ENCODE assay signal across 1 cellular context in the genomic region with DNA sequence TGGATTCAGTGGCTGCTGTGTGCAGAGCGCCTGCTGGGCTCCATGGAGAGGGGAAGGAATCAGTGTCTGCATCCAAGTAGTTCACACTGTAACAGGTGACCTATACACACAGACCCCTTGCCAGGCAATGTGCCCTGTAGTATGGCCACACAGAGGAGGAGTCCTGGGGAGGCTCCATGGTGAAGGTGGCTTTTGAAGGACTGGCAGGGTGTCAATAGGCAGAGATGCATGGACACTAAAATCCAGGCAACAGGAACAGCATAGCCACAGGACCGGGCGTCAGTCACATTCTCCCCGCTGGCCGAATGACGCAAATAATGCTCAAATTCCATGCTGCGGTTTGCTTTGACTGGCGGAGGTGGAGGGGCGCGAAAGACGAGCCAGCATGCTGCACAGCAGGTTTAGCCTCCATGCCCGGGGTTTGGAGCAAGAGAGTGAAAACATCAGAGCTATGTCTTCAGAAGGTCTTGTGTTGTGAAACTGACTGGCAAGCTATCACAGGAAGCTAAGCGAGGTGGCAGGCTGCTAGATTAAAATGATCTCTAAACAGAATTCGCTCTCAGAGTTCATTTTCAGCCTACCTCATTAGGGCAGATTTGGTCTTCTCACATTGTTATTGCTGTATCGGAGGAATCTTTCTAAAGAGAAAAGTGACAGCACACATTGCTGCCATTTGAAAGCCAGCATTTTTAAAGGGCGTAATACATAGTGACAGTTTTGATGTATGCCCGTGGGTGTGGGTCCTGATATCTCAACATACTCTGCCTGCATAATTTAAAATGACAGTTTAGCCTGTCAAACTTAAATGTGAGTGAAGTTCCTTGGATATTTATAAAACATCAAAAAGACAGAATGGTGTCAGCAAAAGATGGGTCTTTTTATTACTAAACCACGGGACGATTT.
A peak's percentile ranks its signal among the peaks of the same experiment; 100 is the strongest.
TF ChIP-seq lines count a peak whose summit lies in the region.

No MANE protein-coding gene starts in this region.

TF ChIP-seq in HepG2, 621 proteins besides CTCF, POLR2A, EP300 and RAD21 (continued from another document and continues in another):
- TF ChIP-seq, protein P1, sequence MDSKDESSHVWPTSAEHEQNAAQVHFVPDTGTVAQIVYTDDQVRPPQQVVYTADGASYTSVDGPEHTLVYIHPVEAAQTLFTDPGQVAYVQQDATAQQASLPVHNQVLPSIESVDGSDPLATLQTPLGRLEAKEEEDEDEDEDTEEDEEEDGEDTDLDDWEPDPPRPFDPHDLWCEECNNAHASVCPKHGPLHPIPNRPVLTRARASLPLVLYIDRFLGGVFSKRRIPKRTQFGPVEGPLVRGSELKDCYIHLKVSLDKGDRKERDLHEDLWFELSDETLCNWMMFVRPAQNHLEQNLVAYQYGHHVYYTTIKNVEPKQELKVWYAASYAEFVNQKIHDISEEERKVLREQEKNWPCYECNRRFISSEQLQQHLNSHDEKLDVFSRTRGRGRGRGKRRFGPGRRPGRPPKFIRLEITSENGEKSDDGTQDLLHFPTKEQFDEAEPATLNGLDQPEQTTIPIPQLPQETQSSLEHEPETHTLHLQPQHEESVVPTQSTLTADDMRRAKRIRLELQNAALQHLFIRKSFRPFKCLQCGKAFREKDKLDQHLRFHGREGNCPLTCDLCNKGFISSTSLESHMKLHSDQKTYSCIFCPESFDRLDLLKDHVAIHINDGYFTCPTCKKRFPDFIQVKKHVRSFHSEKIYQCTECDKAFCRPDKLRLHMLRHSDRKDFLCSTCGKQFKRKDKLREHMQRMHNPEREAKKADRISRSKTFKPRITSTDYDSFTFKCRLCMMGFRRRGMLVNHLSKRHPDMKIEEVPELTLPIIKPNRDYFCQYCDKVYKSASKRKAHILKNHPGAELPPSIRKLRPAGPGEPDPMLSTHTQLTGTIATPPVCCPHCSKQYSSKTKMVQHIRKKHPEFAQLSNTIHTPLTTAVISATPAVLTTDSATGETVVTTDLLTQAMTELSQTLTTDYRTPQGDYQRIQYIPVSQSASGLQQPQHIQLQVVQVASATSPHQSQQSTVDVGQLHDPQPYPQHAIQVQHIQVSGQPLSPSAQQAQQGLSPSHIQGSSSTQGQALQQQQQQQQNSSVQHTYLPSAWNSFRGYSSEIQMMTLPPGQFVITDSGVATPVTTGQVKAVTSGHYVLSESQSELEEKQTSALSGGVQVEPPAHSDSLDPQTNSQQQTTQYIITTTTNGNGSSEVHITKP (CRISPR knock-in tag; IDR thresholded peaks at IDR 0.05; ENCODE audit: low read depth) = 0 out of 2 replicates have a peak, but pooled peaks have one; percentile 19
- no peak for TF ChIP-seq ZNF749 (CRISPR knock-in tag; IDR thresholded peaks at IDR 0.05; ENCODE audit: borderline replicate concordance)
- TF ChIP-seq ZNF709 (CRISPR knock-in tag; IDR thresholded peaks at IDR 0.05) = no peak
- TF ChIP-seq REPIN1 (CRISPR knock-in tag; IDR thresholded peaks at IDR 0.05; ENCODE audit: borderline replicate concordance, low read depth) = no peak
- TF ChIP-seq MLLT10 (CRISPR knock-in tag; IDR thresholded peaks at IDR 0.05) = no peak
- peak; percentile 78; the same call in 1 of the 2 replicates for TF ChIP-seq MXD4 (CRISPR knock-in tag; IDR thresholded peaks at IDR 0.05)
- 0 out of 2 replicates have a peak, but pooled peaks have one; percentile 52 for TF ChIP-seq ZNF274 (CRISPR knock-in tag; IDR thresholded peaks at IDR 0.05)
- no peak for TF ChIP-seq ZNF619 (CRISPR knock-in tag; IDR thresholded peaks at IDR 0.05)
- TF ChIP-seq, protein P2, sequence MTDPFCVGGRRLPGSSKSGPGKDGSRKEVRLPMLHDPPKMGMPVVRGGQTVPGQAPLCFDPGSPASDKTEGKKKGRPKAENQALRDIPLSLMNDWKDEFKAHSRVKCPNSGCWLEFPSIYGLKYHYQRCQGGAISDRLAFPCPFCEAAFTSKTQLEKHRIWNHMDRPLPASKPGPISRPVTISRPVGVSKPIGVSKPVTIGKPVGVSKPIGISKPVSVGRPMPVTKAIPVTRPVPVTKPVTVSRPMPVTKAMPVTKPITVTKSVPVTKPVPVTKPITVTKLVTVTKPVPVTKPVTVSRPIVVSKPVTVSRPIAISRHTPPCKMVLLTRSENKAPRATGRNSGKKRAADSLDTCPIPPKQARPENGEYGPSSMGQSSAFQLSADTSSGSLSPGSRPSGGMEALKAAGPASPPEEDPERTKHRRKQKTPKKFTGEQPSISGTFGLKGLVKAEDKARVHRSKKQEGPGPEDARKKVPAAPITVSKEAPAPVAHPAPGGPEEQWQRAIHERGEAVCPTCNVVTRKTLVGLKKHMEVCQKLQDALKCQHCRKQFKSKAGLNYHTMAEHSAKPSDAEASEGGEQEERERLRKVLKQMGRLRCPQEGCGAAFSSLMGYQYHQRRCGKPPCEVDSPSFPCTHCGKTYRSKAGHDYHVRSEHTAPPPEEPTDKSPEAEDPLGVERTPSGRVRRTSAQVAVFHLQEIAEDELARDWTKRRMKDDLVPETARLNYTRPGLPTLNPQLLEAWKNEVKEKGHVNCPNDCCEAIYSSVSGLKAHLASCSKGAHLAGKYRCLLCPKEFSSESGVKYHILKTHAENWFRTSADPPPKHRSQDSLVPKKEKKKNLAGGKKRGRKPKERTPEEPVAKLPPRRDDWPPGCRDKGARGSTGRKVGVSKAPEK (CRISPR knock-in tag; IDR thresholded peaks at IDR 0.05; ENCODE audit: borderline replicate concordance) = no peak
- no peak for TF ChIP-seq PRPF4 (IDR thresholded peaks at IDR 0.05; ENCODE audit: low read depth, low read length, poor library complexity, severe bottlenecking)
- 0 out of 2 replicates have a peak, but pooled peaks have one; percentile 21 for TF ChIP-seq ZNF501 (CRISPR knock-in tag; IDR thresholded peaks at IDR 0.05)
- no peak for TF ChIP-seq SNAI1 (CRISPR knock-in tag; IDR thresholded peaks at IDR 0.05; ENCODE audit: borderline replicate concordance)
- TF ChIP-seq PHF20 (CRISPR knock-in tag; IDR thresholded peaks at IDR 0.05) = no peak
- 0 out of 2 replicates have a peak, but pooled peaks have one; percentile 29 for TF ChIP-seq ZNF644 (CRISPR knock-in tag; IDR thresholded peaks at IDR 0.05; ENCODE audit: low read depth)
- no peak for TF ChIP-seq NR2F2 (IDR thresholded peaks at IDR 0.05; ENCODE audit: borderline replicate concordance, low read depth)
- no peak for TF ChIP-seq ZNF605 (CRISPR knock-in tag; IDR thresholded peaks at IDR 0.05)
- TF ChIP-seq ZNF747 (CRISPR knock-in tag; IDR thresholded peaks at IDR 0.05; ENCODE audit: borderline replicate concordance) = no peak
- TF ChIP-seq, protein P3, sequence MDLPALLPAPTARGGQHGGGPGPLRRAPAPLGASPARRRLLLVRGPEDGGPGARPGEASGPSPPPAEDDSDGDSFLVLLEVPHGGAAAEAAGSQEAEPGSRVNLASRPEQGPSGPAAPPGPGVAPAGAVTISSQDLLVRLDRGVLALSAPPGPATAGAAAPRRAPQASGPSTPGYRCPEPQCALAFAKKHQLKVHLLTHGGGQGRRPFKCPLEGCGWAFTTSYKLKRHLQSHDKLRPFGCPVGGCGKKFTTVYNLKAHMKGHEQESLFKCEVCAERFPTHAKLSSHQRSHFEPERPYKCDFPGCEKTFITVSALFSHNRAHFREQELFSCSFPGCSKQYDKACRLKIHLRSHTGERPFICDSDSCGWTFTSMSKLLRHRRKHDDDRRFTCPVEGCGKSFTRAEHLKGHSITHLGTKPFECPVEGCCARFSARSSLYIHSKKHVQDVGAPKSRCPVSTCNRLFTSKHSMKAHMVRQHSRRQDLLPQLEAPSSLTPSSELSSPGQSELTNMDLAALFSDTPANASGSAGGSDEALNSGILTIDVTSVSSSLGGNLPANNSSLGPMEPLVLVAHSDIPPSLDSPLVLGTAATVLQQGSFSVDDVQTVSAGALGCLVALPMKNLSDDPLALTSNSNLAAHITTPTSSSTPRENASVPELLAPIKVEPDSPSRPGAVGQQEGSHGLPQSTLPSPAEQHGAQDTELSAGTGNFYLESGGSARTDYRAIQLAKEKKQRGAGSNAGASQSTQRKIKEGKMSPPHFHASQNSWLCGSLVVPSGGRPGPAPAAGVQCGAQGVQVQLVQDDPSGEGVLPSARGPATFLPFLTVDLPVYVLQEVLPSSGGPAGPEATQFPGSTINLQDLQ (CRISPR knock-in tag; IDR thresholded peaks at IDR 0.05) = no peak
- TF ChIP-seq, protein P4, sequence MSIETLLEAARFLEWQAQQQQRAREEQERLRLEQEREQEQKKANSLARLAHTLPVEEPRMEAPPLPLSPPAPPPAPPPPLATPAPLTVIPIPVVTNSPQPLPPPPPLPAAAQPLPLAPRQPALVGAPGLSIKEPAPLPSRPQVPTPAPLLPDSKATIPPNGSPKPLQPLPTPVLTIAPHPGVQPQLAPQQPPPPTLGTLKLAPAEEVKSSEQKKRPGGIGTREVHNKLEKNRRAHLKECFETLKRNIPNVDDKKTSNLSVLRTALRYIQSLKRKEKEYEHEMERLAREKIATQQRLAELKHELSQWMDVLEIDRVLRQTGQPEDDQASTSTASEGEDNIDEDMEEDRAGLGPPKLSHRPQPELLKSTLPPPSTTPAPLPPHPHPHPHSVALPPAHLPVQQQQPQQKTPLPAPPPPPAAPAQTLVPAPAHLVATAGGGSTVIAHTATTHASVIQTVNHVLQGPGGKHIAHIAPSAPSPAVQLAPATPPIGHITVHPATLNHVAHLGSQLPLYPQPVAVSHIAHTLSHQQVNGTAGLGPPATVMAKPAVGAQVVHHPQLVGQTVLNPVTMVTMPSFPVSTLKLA (IDR thresholded peaks at IDR 0.05) = no peak
- no peak for TF ChIP-seq ZNF432 (CRISPR knock-in tag; IDR thresholded peaks at IDR 0.05; ENCODE audit: borderline replicate concordance)
- no peak for TF ChIP-seq ZNF777 (CRISPR knock-in tag; IDR thresholded peaks at IDR 0.05)
- TF ChIP-seq FOXA1 (IDR thresholded peaks at IDR 0.05) = no peak
- no peak for TF ChIP-seq FOXA1 (CRISPR knock-in tag; IDR thresholded peaks at IDR 0.05)
- TF ChIP-seq ZNF547 (CRISPR knock-in tag; IDR thresholded peaks at IDR 0.05) = no peak
- TF ChIP-seq, protein P5, sequence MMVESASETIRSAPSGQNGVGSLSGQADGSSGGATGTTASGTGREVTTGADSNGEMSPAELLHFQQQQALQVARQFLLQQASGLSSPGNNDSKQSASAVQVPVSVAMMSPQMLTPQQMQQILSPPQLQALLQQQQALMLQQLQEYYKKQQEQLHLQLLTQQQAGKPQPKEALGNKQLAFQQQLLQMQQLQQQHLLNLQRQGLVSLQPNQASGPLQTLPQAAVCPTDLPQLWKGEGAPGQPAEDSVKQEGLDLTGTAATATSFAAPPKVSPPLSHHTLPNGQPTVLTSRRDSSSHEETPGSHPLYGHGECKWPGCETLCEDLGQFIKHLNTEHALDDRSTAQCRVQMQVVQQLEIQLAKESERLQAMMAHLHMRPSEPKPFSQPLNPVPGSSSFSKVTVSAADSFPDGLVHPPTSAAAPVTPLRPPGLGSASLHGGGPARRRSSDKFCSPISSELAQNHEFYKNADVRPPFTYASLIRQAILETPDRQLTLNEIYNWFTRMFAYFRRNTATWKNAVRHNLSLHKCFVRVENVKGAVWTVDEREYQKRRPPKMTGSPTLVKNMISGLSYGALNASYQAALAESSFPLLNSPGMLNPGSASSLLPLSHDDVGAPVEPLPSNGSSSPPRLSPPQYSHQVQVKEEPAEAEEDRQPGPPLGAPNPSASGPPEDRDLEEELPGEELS (CRISPR knock-in tag; IDR thresholded peaks at IDR 0.05) = no peak
- TF ChIP-seq HOXA5 (CRISPR knock-in tag; IDR thresholded peaks at IDR 0.05) = no peak
- no peak for TF ChIP-seq PCBP2 (optimal IDR thresholded peaks at IDR 0.05; ENCODE audit: low read depth, low read length, poor library complexity, severe bottlenecking)
- TF ChIP-seq SP5 (CRISPR knock-in tag; IDR thresholded peaks at IDR 0.05; ENCODE audit: borderline replicate concordance, low read depth) = no peak
- TF ChIP-seq ZSCAN31 (CRISPR knock-in tag; IDR thresholded peaks at IDR 0.05; ENCODE audit: low read depth) = no peak
- TF ChIP-seq, protein P6, sequence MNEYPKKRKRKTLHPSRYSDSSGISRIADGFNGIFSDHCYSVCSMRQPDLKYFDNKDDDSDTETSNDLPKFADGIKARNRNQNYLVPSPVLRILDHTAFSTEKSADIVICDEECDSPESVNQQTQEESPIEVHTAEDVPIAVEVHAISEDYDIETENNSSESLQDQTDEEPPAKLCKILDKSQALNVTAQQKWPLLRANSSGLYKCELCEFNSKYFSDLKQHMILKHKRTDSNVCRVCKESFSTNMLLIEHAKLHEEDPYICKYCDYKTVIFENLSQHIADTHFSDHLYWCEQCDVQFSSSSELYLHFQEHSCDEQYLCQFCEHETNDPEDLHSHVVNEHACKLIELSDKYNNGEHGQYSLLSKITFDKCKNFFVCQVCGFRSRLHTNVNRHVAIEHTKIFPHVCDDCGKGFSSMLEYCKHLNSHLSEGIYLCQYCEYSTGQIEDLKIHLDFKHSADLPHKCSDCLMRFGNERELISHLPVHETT (CRISPR knock-in tag; conservative IDR thresholded peaks at IDR 0.05) = 0 out of 2 replicates have a peak, but pooled peaks have one; percentile 36
- no peak for TF ChIP-seq HOXD1 (CRISPR knock-in tag; IDR thresholded peaks at IDR 0.05)
- TF ChIP-seq PRMT3 (CRISPR knock-in tag; IDR thresholded peaks at IDR 0.05; ENCODE audit: borderline replicate concordance, low read depth) = no peak
- no peak; the same call in 1 of the 2 replicates for TF ChIP-seq ZNF253 (CRISPR knock-in tag; IDR thresholded peaks at IDR 0.05; ENCODE audit: borderline replicate concordance)
- TF ChIP-seq, protein P7, sequence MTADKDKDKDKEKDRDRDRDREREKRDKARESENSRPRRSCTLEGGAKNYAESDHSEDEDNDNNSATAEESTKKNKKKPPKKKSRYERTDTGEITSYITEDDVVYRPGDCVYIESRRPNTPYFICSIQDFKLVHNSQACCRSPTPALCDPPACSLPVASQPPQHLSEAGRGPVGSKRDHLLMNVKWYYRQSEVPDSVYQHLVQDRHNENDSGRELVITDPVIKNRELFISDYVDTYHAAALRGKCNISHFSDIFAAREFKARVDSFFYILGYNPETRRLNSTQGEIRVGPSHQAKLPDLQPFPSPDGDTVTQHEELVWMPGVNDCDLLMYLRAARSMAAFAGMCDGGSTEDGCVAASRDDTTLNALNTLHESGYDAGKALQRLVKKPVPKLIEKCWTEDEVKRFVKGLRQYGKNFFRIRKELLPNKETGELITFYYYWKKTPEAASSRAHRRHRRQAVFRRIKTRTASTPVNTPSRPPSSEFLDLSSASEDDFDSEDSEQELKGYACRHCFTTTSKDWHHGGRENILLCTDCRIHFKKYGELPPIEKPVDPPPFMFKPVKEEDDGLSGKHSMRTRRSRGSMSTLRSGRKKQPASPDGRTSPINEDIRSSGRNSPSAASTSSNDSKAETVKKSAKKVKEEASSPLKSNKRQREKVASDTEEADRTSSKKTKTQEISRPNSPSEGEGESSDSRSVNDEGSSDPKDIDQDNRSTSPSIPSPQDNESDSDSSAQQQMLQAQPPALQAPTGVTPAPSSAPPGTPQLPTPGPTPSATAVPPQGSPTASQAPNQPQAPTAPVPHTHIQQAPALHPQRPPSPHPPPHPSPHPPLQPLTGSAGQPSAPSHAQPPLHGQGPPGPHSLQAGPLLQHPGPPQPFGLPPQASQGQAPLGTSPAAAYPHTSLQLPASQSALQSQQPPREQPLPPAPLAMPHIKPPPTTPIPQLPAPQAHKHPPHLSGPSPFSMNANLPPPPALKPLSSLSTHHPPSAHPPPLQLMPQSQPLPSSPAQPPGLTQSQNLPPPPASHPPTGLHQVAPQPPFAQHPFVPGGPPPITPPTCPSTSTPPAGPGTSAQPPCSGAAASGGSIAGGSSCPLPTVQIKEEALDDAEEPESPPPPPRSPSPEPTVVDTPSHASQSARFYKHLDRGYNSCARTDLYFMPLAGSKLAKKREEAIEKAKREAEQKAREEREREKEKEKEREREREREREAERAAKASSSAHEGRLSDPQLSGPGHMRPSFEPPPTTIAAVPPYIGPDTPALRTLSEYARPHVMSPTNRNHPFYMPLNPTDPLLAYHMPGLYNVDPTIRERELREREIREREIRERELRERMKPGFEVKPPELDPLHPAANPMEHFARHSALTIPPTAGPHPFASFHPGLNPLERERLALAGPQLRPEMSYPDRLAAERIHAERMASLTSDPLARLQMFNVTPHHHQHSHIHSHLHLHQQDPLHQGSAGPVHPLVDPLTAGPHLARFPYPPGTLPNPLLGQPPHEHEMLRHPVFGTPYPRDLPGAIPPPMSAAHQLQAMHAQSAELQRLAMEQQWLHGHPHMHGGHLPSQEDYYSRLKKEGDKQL (CRISPR knock-in tag; IDR thresholded peaks at IDR 0.05; ENCODE audit: low read depth) = no peak
- TF ChIP-seq BRD4 (CRISPR knock-in tag; IDR thresholded peaks at IDR 0.05) = no peak
